ENCODE assay signal across 26 cellular contexts in genomic region chr12:117497407-117497806, GRCh38.
"Had no signal": no experiment of that assay in that cellular context is flagged by ENCODE, and none has a peak within 500 bp of the region (broad histone marks: within the 10 kb centered on the region; RNA-seq: fewer than 3 reads in every experiment).

No MANE protein-coding gene starts in this region.

- ATAC-seq: HepG2, Panc1, PC-3, Right ventricle myocardium inferior had no signal

- H3K27ac ChIP-seq: RWPE1, SJSA1, SK-N-MC had no signal

- DNase-seq: IMR-90; Karpas-422; KG1; MG63; NCI-H1092; NCI-H1105 treated with DMSO at 0.1 percent for 48 hours; NCI-H1417 treated with DMSO at 0.1 percent for 48 hours; NCI-H146; NCI-H1694 treated with DMSO at 0.1 percent for 48 hours; NCI-H1930; NCI-H2107; NCI-H2171 treated with DMSO at 0.1 percent for 48 hours; NCI-H345; NCI-H446 treated with DMSO at 0.1 percent for 48 hours; NCI-H510A treated with DMSO at 0.1 percent for 48 hours; NCI-H526; NCI-H748 treated with DMSO at 0.1 percent for 48 hours; NK-92 treated with Interleukin-12 subunit alpha and Interleukin-12 subunit beta, amount 100 ng/mL, for 24 hours; PC-3; SIG-M5 had no signal

- H3K36me3 ChIP-seq: MG63, SJSA1 had no signal

- H3K27me3 ChIP-seq: MG63, SJSA1 had no signal

- H3K4me3 ChIP-seq: MG63, SJSA1, SK-N-MC had no signal

- H3K9me3 ChIP-seq: MG63, SJSA1 had no signal

- H3K4me1 ChIP-seq: SJSA1 had no signal
